ENCODE assay signal across 8 cellular contexts in the genomic region with DNA sequence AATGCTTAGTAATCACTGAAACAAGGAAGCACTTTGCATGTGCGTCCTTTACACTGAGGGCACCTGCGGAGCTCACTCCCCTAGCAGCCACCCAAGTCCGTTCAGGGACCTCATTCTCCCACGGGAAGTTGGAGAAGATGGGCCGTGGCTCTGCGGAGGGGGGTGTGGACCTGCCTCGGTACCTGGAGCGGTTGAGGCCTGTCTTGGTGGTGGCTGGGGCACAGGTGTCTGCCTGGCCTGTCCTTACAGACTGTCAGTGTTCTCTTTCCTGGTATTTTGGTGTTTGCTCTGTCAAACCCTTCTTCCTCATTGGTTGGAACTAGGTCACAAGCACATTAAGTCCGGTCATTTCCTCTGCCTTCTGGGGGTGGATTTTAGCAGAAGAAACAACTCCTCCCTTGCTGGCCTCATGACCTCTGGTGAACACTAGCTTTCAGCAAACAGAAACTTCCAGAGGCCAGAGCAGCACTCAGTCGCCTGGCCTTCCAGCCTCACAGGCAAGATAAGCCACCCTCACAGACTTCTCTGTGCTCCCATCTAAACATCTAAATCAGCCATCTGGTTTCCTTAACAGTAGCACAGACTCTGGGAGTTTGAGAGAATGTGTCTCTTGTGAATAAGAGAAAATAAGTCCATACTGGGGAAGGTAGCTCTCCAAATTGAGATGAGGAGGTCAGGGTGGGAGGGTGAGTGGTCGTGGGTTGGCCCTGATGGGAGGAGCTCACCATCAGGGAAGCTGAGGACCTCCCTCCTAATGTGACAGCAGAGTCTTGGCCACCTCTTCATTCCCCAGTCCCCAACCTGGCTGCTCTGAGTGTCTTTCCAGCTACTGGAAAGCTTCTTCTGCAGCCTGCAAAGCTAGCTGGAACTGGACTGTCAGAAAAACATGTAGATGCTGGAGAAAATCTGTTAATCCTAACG. TPM values are rescaled to one million over a fixed set of nuclear protein-coding genes. Genes with fewer than 3 reads are reported as not detected.
DNase-seq lines count a peak whose midpoint lies in the region; ATAC-seq and TF ChIP-seq lines count a peak whose summit lies in the region.

No MANE protein-coding gene starts in this region.

- no peak overlapping the region for H3K4me3 Mint-ChIP-seq in CD8-positive, alpha-beta T cell

- peak overlapping the region; percentile 18 for H3K27ac Mint-ChIP-seq in CD8-positive, alpha-beta T cell

- H3K27me3 ChIP-seq in CD8-positive, alpha-beta T cell (ENCODE audit: insufficient read depth, low read length), result no peaks in the 10 kb centered on the region
- H3K27me3 ChIP-seq in osteoblast (ENCODE audit: insufficient read depth, low read length) (no peaks in the 10 kb centered on the region), Karpas-422 (ENCODE audit: low read length) (no peaks in the 10 kb centered on the region)

- peaks cover 38% of the 10 kb centered on the region for H3K79me2 ChIP-seq in osteoblast (ENCODE audit: insufficient read depth, low read length)
- H3K79me2 ChIP-seq in Karpas-422 (ENCODE audit: low read length), result peaks cover 8% of the 10 kb centered on the region; the same call in 1 of the 2 replicates

- no peaks in the 10 kb centered on the region for H3K9me3 Mint-ChIP-seq in CD8-positive, alpha-beta T cell

- H3K9me3 ChIP-seq in CD8-positive, alpha-beta T cell (ENCODE audit: low read length), result no peaks in the 10 kb centered on the region
- H3K9me3 ChIP-seq in osteoblast (ENCODE audit: low read depth, low read length) (no peaks in the 10 kb centered on the region), Karpas-422 (ENCODE audit: low read length) (no peaks in the 10 kb centered on the region)

- H3K36me3 Mint-ChIP-seq in CD8-positive, alpha-beta T cell, result peaks cover 66% of the 10 kb centered on the region

- H3K4me1 ChIP-seq in CD8-positive, alpha-beta T cell (ENCODE audit: insufficient read depth, low read length), result no peaks in the 10 kb centered on the region
- H3K4me1 ChIP-seq in osteoblast (ENCODE audit: insufficient read depth, low read length), result peaks cover 7% of the 10 kb centered on the region
- H3K4me1 ChIP-seq in Karpas-422 (ENCODE audit: low read length), result peaks cover 6% of the 10 kb centered on the region; the same call in 1 of the 2 replicates

- peaks cover 11% of the 10 kb centered on the region for H3K36me3 ChIP-seq in CD8-positive, alpha-beta T cell (ENCODE audit: insufficient read depth, low read length)
- H3K36me3 ChIP-seq in osteoblast (ENCODE audit: insufficient read depth, low read length), result peaks cover 18% of the 10 kb centered on the region
- H3K36me3 ChIP-seq in Karpas-422 (ENCODE audit: insufficient read depth, low read length), result no peaks in the 10 kb centered on the region

- DNase-seq in CD8-positive, alpha-beta T cell, result no peak
- no peak for DNase-seq in RWPE1 (ENCODE audit: low spot score)
- DNase-seq in fibroblast of mammary gland (ENCODE audit: low read depth), result peak; percentile 55
- peak; percentile 86 for DNase-seq in osteoblast (ENCODE audit: insufficient read length, low spot score, missing footprints)
- no peak for DNase-seq in cortex of kidney (lab: John Stamatoyannopoulos, UW)
- no peak for DNase-seq in Karpas-422
- no peak for DNase-seq in NCI-H1105 treated with DMSO at 0.1 percent for 48 hours (lab: John Stamatoyannopoulos, UW)
- DNase-seq in NCI-H1417 treated with DMSO at 0.1 percent for 48 hours (lab: John Stamatoyannopoulos, UW), result no peak

- peaks cover 26% of the 10 kb centered on the region for H3K4me1 Mint-ChIP-seq in CD8-positive, alpha-beta T cell (ENCODE audit: low read depth)

- no peak overlapping the region for H3K4me3 ChIP-seq in CD8-positive, alpha-beta T cell (ENCODE audit: low read depth, low read length)
- H3K4me3 ChIP-seq in fibroblast of mammary gland (ENCODE audit: control insufficient read depth, low read depth, low read length) (no peak overlapping the region), osteoblast (ENCODE audit: insufficient read depth, low read length) (no peak overlapping the region), Karpas-422 (ENCODE audit: low read length) (no peak overlapping the region)

- TF ChIP-seq CTCF in CD8-positive, alpha-beta T cell (IDR thresholded peaks at IDR 0.05), result no peak
- TF ChIP-seq CTCF in RWPE1 (conservative IDR thresholded peaks at IDR 0.05; ENCODE audit: low read depth) (no peak), fibroblast of mammary gland (conservative IDR thresholded peaks at IDR 0.05; ENCODE audit: control insufficient read depth, insufficient read depth, low read depth, low read length) (no peak), osteoblast (IDR thresholded peaks at IDR 0.05; ENCODE audit: extremely low read depth, low read depth, low read length) (no peak)

- CTCF ChIA-PET in CD8-positive, alpha-beta T cell (lab: Charles Lee), result no interaction called here
- CTCF ChIA-PET in RWPE1 (lab: Yijun Ruan, JAX), result no interaction called here

- H3K9me2 ChIP-seq in Karpas-422 (replicated peaks; ENCODE audit: insufficient read depth, low read length), result no peaks in the 10 kb centered on the region

- H2AFZ ChIP-seq in osteoblast (ENCODE audit: low read length), result peak overlapping the region; percentile 46
- H2AFZ ChIP-seq in Karpas-422 (ENCODE audit: low read length), result no peak overlapping the region

- no peak overlapping the region for H3K4me2 ChIP-seq in osteoblast (ENCODE audit: insufficient read depth, low read length)
- H3K4me2 ChIP-seq in Karpas-422 (ENCODE audit: low read depth, low read length, poor library complexity, severe bottlenecking), result no peak overlapping the region

- H3K27me3 Mint-ChIP-seq in CD8-positive, alpha-beta T cell (ENCODE audit: low read depth), result no peaks in the 10 kb centered on the region

- no peak for ATAC-seq in CD8-positive, alpha-beta T cell

- H3K9ac ChIP-seq in Karpas-422 (ENCODE audit: low read length), result no peak overlapping the region

- no peak overlapping the region for H3K27ac ChIP-seq in CD8-positive, alpha-beta T cell (ENCODE audit: low read depth, low read length)
- peak overlapping the region; percentile 15; the same call in 1 of the 2 replicates for H3K27ac ChIP-seq in RWPE1
- H3K27ac ChIP-seq in osteoblast (ENCODE audit: low read depth, low read length), result no peak overlapping the region
- H3K27ac ChIP-seq in Karpas-422 (ENCODE audit: low read length), result no peak overlapping the region

- intact Hi-C loops in CD8-positive, alpha-beta T cell (cut with DNase I, micrococcal nuclease), result no loop called here

- POLR2A ChIA-PET in CD8-positive, alpha-beta T cell (lab: Charles Lee), result interaction anchor here (1.4 kb wide), 1 partner anchor 8 kb away, joined by 3 read pairs; no protein-coding TSS in a partner anchor
- POLR2A ChIA-PET in RWPE1 (lab: Yijun Ruan, JAX; ENCODE audit: low non-redundant PET), result interaction anchor here (0.6 kb wide), 1 partner anchor 8 kb away, joined by 3 read pairs; no protein-coding TSS in a partner anchor

- H4K20me1 ChIP-seq in osteoblast (ENCODE audit: insufficient read depth, low read length), result peaks cover 19% of the 10 kb centered on the region
- no peaks in the 10 kb centered on the region for H4K20me1 ChIP-seq in Karpas-422 (ENCODE audit: insufficient read depth, low read depth, low read length)

RNA-seq across cellular contexts. Expression of a gene that starts 8.6 kb away (rescaled TPM):
- 10 to 100 TPM; 16.5 to 17.1 TPM for total RNA-seq in CD8-positive, alpha-beta T cell
- total RNA-seq in osteoblast, result 13.0 and 15.3 TPM in 2 replicates
- total RNA-seq in Karpas-422 (2014; rRNA removed; shearing (Covaris generic); ENCODE audit: low replicate concordance), result 10.1 and 17.4 TPM in 2 replicates

RNA-seq across cellular contexts. Expression of a gene that starts 8.8 kb away (rescaled TPM):
- 100 to 1,000 TPM; 154 to 155 TPM for total RNA-seq in CD8-positive, alpha-beta T cell
- 61.9 and 63.4 TPM in 2 replicates for total RNA-seq in osteoblast
- total RNA-seq in Karpas-422 (2014; rRNA removed; shearing (Covaris generic); ENCODE audit: low replicate concordance), result 66.1 and 80.7 TPM in 2 replicates

RNA-seq across cellular contexts. Expression of a gene that starts 49.8 kb away (rescaled TPM):
- total RNA-seq in CD8-positive, alpha-beta T cell, result 10 to 100 TPM; 57.7 to 60.2 TPM
- total RNA-seq in osteoblast, result 31.2 and 38.4 TPM in 2 replicates
- 42.0 and 58.4 TPM in 2 replicates for total RNA-seq in Karpas-422 (2014; rRNA removed; shearing (Covaris generic); ENCODE audit: low replicate concordance)

Comparison
In these comparisons a context has a peak if more than half of its experiments do, and no peak if none do; other contexts are left out.
1. DNase-seq: peak in fibroblast of mammary gland (single experiment) and osteoblast (single experiment); none in CD8-positive, alpha-beta T cell (0 of 7), RWPE1 (single experiment), cortex of kidney (single experiment), Karpas-422 (single experiment), NCI-H1105 treated with DMSO at 0.1 percent for 48 hours (single experiment) and NCI-H1417 treated with DMSO at 0.1 percent for 48 hours (single experiment).